In genomic region chrX:65677954-65678469, GRCh38 we compare ENCODE assay signal across 8 cellular contexts. TPM values are rescaled to one million over a fixed set of nuclear protein-coding genes. Genes with fewer than 3 reads are reported as not detected.
A peak's percentile ranks its signal among the peaks of the same experiment; 100 is the strongest.
DNase-seq lines count a peak whose midpoint lies in the region; ATAC-seq and TF ChIP-seq lines count a peak whose summit lies in the region.

No MANE protein-coding gene starts in this region.

- H3K27ac ChIP-seq in right atrium auricular region, result peak overlapping the region; percentile 81 to 99
- peak overlapping the region; percentile 86 for H3K27ac ChIP-seq in stomach smooth muscle (ENCODE audit: low read length)

- H3K9me3 ChIP-seq in adipocyte (ENCODE audit: control insufficient read depth, low read length) (no peaks in the 10 kb centered on the region), right atrium auricular region (no peaks in the 10 kb centered on the region), stomach smooth muscle (ENCODE audit: control insufficient read depth in 2 of 2, low read length in 2 of 2) (no peaks in the 10 kb centered on the region)

- DNase-seq in HS-27A (ENCODE audit: low read depth) (peak; percentile 75), adipocyte (ENCODE audit: low read depth) (peak; percentile 78), right atrium auricular region (ENCODE audit: low spot score) (peak; percentile 71), superior temporal gyrus (ENCODE audit: extremely low spot score) (no peak), SIG-M5 (lab: John Stamatoyannopoulos, UW) (no peak)
- DNase-seq in activated CD4-positive, CD25-positive, alpha-beta regulatory T cell treated with anti-CD3 and anti-CD28 coated beads, Interleukin-2, amount 50 U/mL, for 72 hours, result no peak

- H3K27me3 ChIP-seq in adipocyte (replicated peaks; ENCODE audit: control insufficient read depth, insufficient read depth, low read length), result peaks cover 7% of the 10 kb centered on the region
- H3K27me3 ChIP-seq in right atrium auricular region, result no peaks in the 10 kb centered on the region
- H3K27me3 ChIP-seq in stomach smooth muscle (ENCODE audit: control insufficient read depth in 1 of 2, insufficient read depth in 2 of 2, low read length in 2 of 2), result no peaks in the 10 kb centered on the region

- peaks cover 54% of the 10 kb centered on the region for H3K4me1 ChIP-seq in adipocyte (ENCODE audit: control insufficient read depth, insufficient read depth, low read length)
- peaks cover 0 to 84% of the 10 kb centered on the region in 2 donors for H3K4me1 ChIP-seq in right atrium auricular region
- H3K4me1 ChIP-seq in stomach smooth muscle (ENCODE audit: control insufficient read depth, insufficient read depth, low read length), result peaks cover 38% of the 10 kb centered on the region

- no peak for TF ChIP-seq CTCF in right atrium auricular region (IDR thresholded peaks at IDR 0.05)

- peak overlapping the region; percentile 21 for H3K9ac ChIP-seq in adipocyte (ENCODE audit: low read length)
- peak overlapping the region; percentile 44 to 47 for H3K9ac ChIP-seq in stomach smooth muscle (ENCODE audit: low read length in 2 of 2)

- ATAC-seq in HG02981 (IDR thresholded peaks at IDR 0.05; ENCODE audit: unreplicated experiment), result no peak

- H3K36me3 ChIP-seq in adipocyte (ENCODE audit: control insufficient read depth, insufficient read depth, low read length, severe bottlenecking), result no peaks in the 10 kb centered on the region
- H3K36me3 ChIP-seq in right atrium auricular region, result no peaks in the 10 kb centered on the region
- no peaks in the 10 kb centered on the region for H3K36me3 ChIP-seq in stomach smooth muscle (ENCODE audit: control insufficient read depth in 2 of 2, insufficient read depth in 2 of 2, low read length in 2 of 2)

- H3K4me3 ChIP-seq in adipocyte (ENCODE audit: low read length), result peak overlapping the region; percentile 26
- no peak overlapping the region for H3K4me3 ChIP-seq in right atrium auricular region
- H3K4me3 ChIP-seq in stomach smooth muscle (ENCODE audit: low read length in 2 of 2), result peak overlapping the region; percentile 14 to 35

RNA-seq across cellular contexts. Expression of gene MSN, which starts 10.6 kb away (rescaled TPM):
- 100 to 1,000 TPM; 125 to 256 TPM for total RNA-seq in right atrium auricular region

Comparison
In these comparisons a context has a peak if more than half of its experiments do, and no peak if none do; other contexts are left out.
1. DNase-seq: peak in HS-27A (single experiment), adipocyte (single experiment) and right atrium auricular region (single experiment); none in superior temporal gyrus (single experiment), activated CD4-positive, CD25-positive, alpha-beta regulatory T cell treated with anti-CD3 and anti-CD28 coated beads, Interleukin-2, amount 50 U/mL, for 72 hours (single experiment) and SIG-M5 (single experiment).
2. H3K4me3 ChIP-seq: peak in adipocyte (single experiment) and stomach smooth muscle (2 of 2); none in right atrium auricular region (0 of 2).